13 cellular contexts compared by ENCODE assay signal in genomic region chr10:64648915-64649314, GRCh38.
DNase-seq lines count a peak whose midpoint lies in the region; ATAC-seq and TF ChIP-seq lines count a peak whose summit lies in the region.
"Had no signal": no experiment of that assay in that cellular context is flagged by ENCODE, and none has a peak within 500 bp of the region (broad histone marks: within the 10 kb centered on the region; RNA-seq: fewer than 3 reads in every experiment).

No MANE protein-coding gene starts in this region.

- no peaks in the 10 kb centered on the region for H3K9me3 ChIP-seq in heart right ventricle
- H3K9me3 ChIP-seq: HAP-1, thoracic aorta had no signal

- no peak for TF ChIP-seq CTCF in heart right ventricle (IDR thresholded peaks at IDR 0.05)

- H3K27ac ChIP-seq in heart right ventricle, result no peak overlapping the region
- H3K27ac ChIP-seq: thoracic aorta had no signal

- no peaks in the 10 kb centered on the region for H3K36me3 ChIP-seq in heart right ventricle
- H3K36me3 ChIP-seq: HAP-1, thoracic aorta had no signal

- H3K4me3 ChIP-seq in heart right ventricle, result no peak overlapping the region
- H3K4me3 ChIP-seq: HAP-1, thoracic aorta had no signal

- intact Hi-C loops in left ventricle myocardium superior (cut with micrococcal nuclease), result no loop called here
- intact Hi-C loops in heart right ventricle (cut with DNase I), result no loop called here

- peak; percentile 44 for ATAC-seq in HG02852 (IDR thresholded peaks at IDR 0.05; ENCODE audit: unreplicated experiment)
- no peak for ATAC-seq in left ventricle myocardium superior
- ATAC-seq in heart right ventricle, result no peak

- WGBS in heart right ventricle, 2 donors, result 45 to 55% methylated on average over 3 of the region's 3 CpGs

- DNase-seq in CMK (ENCODE audit: low read depth) (peak; percentile 11), RKO (ENCODE audit: low spot score) (peak; percentile 27), iPS-NIHi11 (ENCODE audit: low spot score) (peak; percentile 18), OCI-M2 (lab: John Stamatoyannopoulos, UW; ENCODE audit: unreplicated experiment) (no peak), left ventricle myocardium superior (no peak), COR-L47 (lab: John Stamatoyannopoulos, UW) (no peak), heart right ventricle (no peak)
- DNase-seq: activated naive CD4-positive, alpha-beta T cell; naive B cell; stimulated activated CD4-positive, alpha-beta T cell treated with anti-CD3 and anti-CD28 coated beads, Interleukin-4, amount 100 ng/mL, for 4 hours had no signal

- no peaks in the 10 kb centered on the region for H3K4me1 ChIP-seq in heart right ventricle
- H3K4me1 ChIP-seq: HAP-1 had no signal

- H3K27me3 ChIP-seq in heart right ventricle, result no peaks in the 10 kb centered on the region

Comparison
In these comparisons a context has a peak if more than half of its experiments do, and no peak if none do; other contexts are left out.
1. DNase-seq: peak in CMK (single experiment), RKO (single experiment) and iPS-NIHi11 (single experiment); none in OCI-M2 (single experiment), left ventricle myocardium superior (single experiment), COR-L47 (single experiment) and heart right ventricle (0 of 2).